In genomic region chr10:52949899-52950298, GRCh38 we compare ENCODE assay signal across 15 cellular contexts.
A peak's percentile ranks its signal among the peaks of the same experiment; 100 is the strongest.
DNase-seq lines count a peak whose midpoint lies in the region; ATAC-seq and TF ChIP-seq lines count a peak whose summit lies in the region.
"Had no signal": no experiment of that assay in that cellular context is flagged by ENCODE, and none has a peak within 500 bp of the region (broad histone marks: within the 10 kb centered on the region; RNA-seq: fewer than 3 reads in every experiment).

No MANE protein-coding gene starts in this region.

- no peaks in the 10 kb centered on the region for H3K36me3 ChIP-seq in OCI-LY7 (ENCODE audit: insufficient read depth, low read length)
- no peaks in the 10 kb centered on the region for H3K36me3 ChIP-seq in iPS-20b (ENCODE audit: insufficient read depth, low read depth, low read length)
- H3K36me3 ChIP-seq in psoas muscle (ENCODE audit: insufficient read depth in 1 of 2, low read depth in 1 of 2): no peaks in the 10 kb centered on the region
- H3K36me3 ChIP-seq: gastrocnemius medialis had no signal

- H4K91ac ChIP-seq in H9 (ENCODE audit: insufficient read length, low read depth, low read length): no peak overlapping the region

- H3K36me3 Mint-ChIP-seq in H9 (ENCODE audit: insufficient read depth in 1 of 3, low read depth in 3 of 3): peaks cover 18 to 51% (median 23%) of the 10 kb centered on the region in 3 experiments
- H3K36me3 Mint-ChIP-seq in activated CD4-positive, alpha-beta T cell treated with anti-CD3 and anti-CD28 coated beads, Interleukin-2, amount 10 ng/mL, durations not matched to agents 24 days and 14 days (ENCODE audit: low read depth): no peaks in the 10 kb centered on the region
- H3K36me3 Mint-ChIP-seq: CD8-positive, alpha-beta T cell; naive thymus-derived CD4-positive, alpha-beta T cell had no signal

- H3K4ac ChIP-seq in H9 (ENCODE audit: low read depth, low read length): no peak overlapping the region

- no peak overlapping the region for H2BK5ac ChIP-seq in H9 (ENCODE audit: insufficient read length, low read length)

- CTCF ChIA-PET in OCI-LY7 (lab: Charles Lee; ENCODE audit: unreplicated experiment): no interaction called here

- no peak overlapping the region for H3K23ac ChIP-seq in H9 (ENCODE audit: insufficient read length, low read depth, low read length)

- H3K9me3 Mint-ChIP-seq in H9: peaks cover 6 to 13% of the 10 kb centered on the region in 2 experiments
- no peaks in the 10 kb centered on the region for H3K9me3 Mint-ChIP-seq in activated CD4-positive, alpha-beta T cell treated with anti-CD3 and anti-CD28 coated beads, Interleukin-2, amount 10 ng/mL, durations not matched to agents 24 days and 14 days

- H4K20me1 ChIP-seq in H9 (ENCODE audit: control insufficient read depth, insufficient read depth, insufficient read length): no peaks in the 10 kb centered on the region
- H4K20me1 ChIP-seq in OCI-LY7 (ENCODE audit: insufficient read depth, low read length): no peaks in the 10 kb centered on the region

- H2AFZ ChIP-seq in H9 (ENCODE audit: low read length): no peak overlapping the region
- H2AFZ ChIP-seq in OCI-LY7 (ENCODE audit: low read length): no peak overlapping the region

- no peak overlapping the region for H3K9ac ChIP-seq in H9 (ENCODE audit: extremely low read depth, insufficient read length, low read length)
- peak overlapping the region; percentile 8; the same call in 1 of the 2 replicates for H3K9ac ChIP-seq in iPS-20b (ENCODE audit: low read depth, low read length)
- H3K9ac ChIP-seq: KMS-11 had no signal

- H2BK12ac ChIP-seq in H9 (ENCODE audit: insufficient read length, low read depth, low read length): no peak overlapping the region

- H3K79me2 ChIP-seq in H9 (ENCODE audit: insufficient read depth, low read length) (no peaks in the 10 kb centered on the region), OCI-LY7 (ENCODE audit: insufficient read depth, low read depth, low read length) (no peaks in the 10 kb centered on the region)

- H3K9me3 ChIP-seq in H9 (ENCODE audit: control insufficient read depth, low read depth, low read length) (no peaks in the 10 kb centered on the region), OCI-LY7 (ENCODE audit: low read length) (no peaks in the 10 kb centered on the region), iPS-20b (ENCODE audit: insufficient read depth, low read depth, low read length) (0 out of 2 replicates have a peak, but pooled peaks cover 3% of the 10 kb centered on the region), psoas muscle (no peaks in the 10 kb centered on the region)
- H3K9me3 ChIP-seq: gastrocnemius medialis had no signal

- DNase-seq in H9 (peak; percentile 69), OCI-LY7 (ENCODE audit: low spot score) (peak; percentile 31), renal cortical epithelial cell (ENCODE audit: low read depth) (peak; percentile 25), psoas muscle (no peak), AG08396 (ENCODE audit: low spot score) (no peak)
- DNase-seq in activated CD4-positive, alpha-beta T cell treated with anti-CD3 and anti-CD28 coated beads, Interleukin-2, amount 10 ng/mL, durations not matched to agents 24 days and 14 days: no peak
- DNase-seq: activated CD8-positive, alpha-beta T cell treated with anti-CD3 and anti-CD28 coated beads, Interleukin-2, amount 10 ng/mL, durations not matched to agents 7 days and 5 days; activated effector memory CD4-positive, alpha-beta T cell treated with Interleukin-2 at 50 U/mL for 16 hours; CD8-positive, alpha-beta T cell; gastrocnemius medialis; naive thymus-derived CD4-positive, alpha-beta T cell; NCI-H2029 treated with DMSO at 0.1 percent for 48 hours had no signal

- H3K27me3 Mint-ChIP-seq in H9 (ENCODE audit: low read depth): peaks cover 1% of the 10 kb centered on the region; the same call in 1 of the 2 replicates
- H3K27me3 Mint-ChIP-seq in activated CD4-positive, alpha-beta T cell treated with anti-CD3 and anti-CD28 coated beads, Interleukin-2, amount 10 ng/mL, durations not matched to agents 24 days and 14 days: no peaks in the 10 kb centered on the region
- H3K27me3 Mint-ChIP-seq: naive thymus-derived CD4-positive, alpha-beta T cell had no signal

- no peak overlapping the region for H3K14ac ChIP-seq in H9 (ENCODE audit: insufficient read depth, low read length)

- H3K4me3 ChIP-seq in OCI-LY7 (ENCODE audit: low read depth, low read length, poor library complexity, severe bottlenecking) (no peak overlapping the region), iPS-20b (ENCODE audit: low read length) (no peak overlapping the region), psoas muscle (no peak overlapping the region)
- H3K4me3 ChIP-seq: gastrocnemius medialis had no signal

- no peak overlapping the region for H4K8ac ChIP-seq in H9 (replicated peaks; ENCODE audit: insufficient read length, low read depth, low read length)

- H2BK20ac ChIP-seq in H9 (ENCODE audit: low read depth, low read length, poor library complexity, severe bottlenecking): no peak overlapping the region

- H3T11ph ChIP-seq in H9 (ENCODE audit: low read length): no peak overlapping the region

- no TSS peak for BruUV-seq in OCI-LY7 (replicated peaks; lab: Mats Ljungman, UMichigan)

- H3K79me1 ChIP-seq in H9 (ENCODE audit: insufficient read depth, low read depth, low read length, poor library complexity, severe bottlenecking): no peaks in the 10 kb centered on the region

- no peak overlapping the region for H4K5ac ChIP-seq in H9 (ENCODE audit: insufficient read length, low read depth, low read length)

- peaks cover 4% of the 10 kb centered on the region; the same call in 1 of the 2 replicates for H3K4me1 ChIP-seq in H9 (ENCODE audit: insufficient read depth, low read length)
- no peaks in the 10 kb centered on the region for H3K4me1 ChIP-seq in OCI-LY7 (ENCODE audit: insufficient read depth, low read length, poor library complexity, severe bottlenecking)
- peaks cover 6% of the 10 kb centered on the region; the same call in 1 of the 2 replicates for H3K4me1 ChIP-seq in iPS-20b (ENCODE audit: insufficient read depth, low read length)
- H3K4me1 ChIP-seq in psoas muscle: no peaks in the 10 kb centered on the region
- H3K4me1 ChIP-seq: gastrocnemius medialis had no signal

- no peaks in the 10 kb centered on the region for H3K9me2 ChIP-seq in OCI-LY7 (ENCODE audit: insufficient read depth, low read length)

- no peak overlapping the region for H3K56ac ChIP-seq in H9 (ENCODE audit: insufficient read length, low read depth, low read length)

- WGBS in H9 (ENCODE audit: extremely low coverage, insufficient read length, low lambda C conversion rate): no CpG with 5 or more reads among the region's 13 CpGs
- WGBS in psoas muscle, 3 donors: 53 to 59% (median 56%) methylated on average over 13 of the region's 13 CpGs

- H3K4me3 Mint-ChIP-seq in H9: no peak overlapping the region
- H3K4me3 Mint-ChIP-seq in activated CD4-positive, alpha-beta T cell treated with anti-CD3 and anti-CD28 coated beads, Interleukin-2, amount 10 ng/mL, durations not matched to agents 24 days and 14 days: no peak overlapping the region
- H3K4me3 Mint-ChIP-seq: activated CD8-positive, alpha-beta T cell treated with anti-CD3 and anti-CD28 coated beads, Interleukin-2, amount 10 ng/mL, durations not matched to agents 7 days and 5 days; CD8-positive, alpha-beta T cell; naive thymus-derived CD4-positive, alpha-beta T cell; T-helper 2 cell treated with Interferon-gamma antibody and Interleukin-4, amounts not matched to agents 5 μg/mL and 100 μg/mL, for 36 hours had no signal

- peaks cover 17 to 26% of the 10 kb centered on the region in 2 experiments for H3K4me1 Mint-ChIP-seq in H9
- H3K4me1 Mint-ChIP-seq in activated CD4-positive, alpha-beta T cell treated with anti-CD3 and anti-CD28 coated beads, Interleukin-2, amount 10 ng/mL, durations not matched to agents 24 days and 14 days: no peaks in the 10 kb centered on the region
- H3K4me1 Mint-ChIP-seq: naive thymus-derived CD4-positive, alpha-beta T cell had no signal

- H3K27me3 ChIP-seq in H9 (ENCODE audit: insufficient read depth, low read length): no peaks in the 10 kb centered on the region
- no peaks in the 10 kb centered on the region for H3K27me3 ChIP-seq in iPS-20b (ENCODE audit: insufficient read depth, low read length)
- H3K27me3 ChIP-seq in psoas muscle (ENCODE audit: insufficient read depth in 3 of 3, low read length in 2 of 3): no peaks in the 10 kb centered on the region
- H3K27me3 ChIP-seq: gastrocnemius medialis had no signal

- ATAC-seq in psoas muscle: no peak
- ATAC-seq: activated CD8-positive, alpha-beta T cell treated with anti-CD3 and anti-CD28 coated beads, Interleukin-2, amount 10 ng/mL, durations not matched to agents 7 days and 5 days; CD8-positive, alpha-beta T cell; gastrocnemius medialis; naive thymus-derived CD4-positive, alpha-beta T cell had no signal

- H3K18ac ChIP-seq in H9 (ENCODE audit: insufficient read length, low read depth, low read length): no peak overlapping the region

- no peak overlapping the region for H2BK120ac ChIP-seq in H9 (ENCODE audit: low read depth, low read length, poor library complexity, severe bottlenecking)

- H3K27ac Mint-ChIP-seq in H9: peak overlapping the region; percentile 63 to 91 (median 68); a peak in 6 of 7 replicates
- no peak overlapping the region for H3K27ac Mint-ChIP-seq in activated CD4-positive, alpha-beta T cell treated with anti-CD3 and anti-CD28 coated beads, Interleukin-2, amount 10 ng/mL, durations not matched to agents 24 days and 14 days
- H3K27ac Mint-ChIP-seq: activated CD8-positive, alpha-beta T cell treated with anti-CD3 and anti-CD28 coated beads, Interleukin-2, amount 10 ng/mL, durations not matched to agents 7 days and 5 days; CD8-positive, alpha-beta T cell; naive thymus-derived CD4-positive, alpha-beta T cell; T-helper 2 cell treated with Interferon-gamma antibody and Interleukin-4, amounts not matched to agents 5 μg/mL and 100 μg/mL, for 36 hours had no signal

- no peak overlapping the region for H2BK15ac ChIP-seq in H9 (ENCODE audit: low read depth, low read length)

- H3K23me2 ChIP-seq in H9 (ENCODE audit: insufficient read length, low read depth, low read length, poor library complexity, severe bottlenecking): no peaks in the 10 kb centered on the region

- no peak overlapping the region for H3K27ac ChIP-seq in H9 (ENCODE audit: insufficient read length, low read depth, low read length)
- no peak overlapping the region for H3K27ac ChIP-seq in OCI-LY7 (ENCODE audit: low read depth, low read length, poor library complexity, severe bottlenecking)
- no peak overlapping the region for H3K27ac ChIP-seq in iPS-20b (ENCODE audit: low read length)
- H3K27ac ChIP-seq in psoas muscle: no peak overlapping the region
- H3K27ac ChIP-seq: gastrocnemius medialis, KMS-11 had no signal

- intact Hi-C loops in OCI-LY7 (cut with micrococcal nuclease; ENCODE audit: unreplicated experiment) (loop anchor here (10.0 kb wide), 1 partner anchor 135 kb away; no protein-coding TSS in a partner anchor), psoas muscle (cut with DNase I) (no loop called here)
- intact Hi-C loops in activated CD4-positive, alpha-beta T cell treated with anti-CD3 and anti-CD28 coated beads, Interleukin-2, amount 10 ng/mL, durations not matched to agents 24 days and 14 days (cut with micrococcal nuclease): no loop called here

- H2AK5ac ChIP-seq in H9 (ENCODE audit: insufficient read length, low read length): no peak overlapping the region

- POLR2A ChIA-PET in OCI-LY7 (lab: Charles Lee): interaction anchor here (0.8 kb wide), 1 partner anchor 149 kb away, joined by 4 read pairs; no protein-coding TSS in a partner anchor

- peak; percentile 53; the same call in 2 of the 3 replicates for TF ChIP-seq CTCF in H9 (conservative IDR thresholded peaks at IDR 0.05)
- TF ChIP-seq CTCF in OCI-LY7 (conservative IDR thresholded peaks at IDR 0.05; ENCODE audit: low read length): peak; percentile 66
- TF ChIP-seq CTCF in psoas muscle (IDR thresholded peaks at IDR 0.05): no peak

- H3K4me2 ChIP-seq in H9 (ENCODE audit: insufficient read depth, insufficient read length, low read length) (no peak overlapping the region), OCI-LY7 (ENCODE audit: low read length) (no peak overlapping the region)
- H3K4me2 ChIP-seq: KMS-11 had no signal

Comparison
In these comparisons a context has a peak if more than half of its experiments do, and no peak if none do; other contexts are left out.
1. DNase-seq: peak in H9 (single experiment), OCI-LY7 (single experiment) and renal cortical epithelial cell (single experiment); none in psoas muscle (0 of 2), AG08396 (single experiment) and activated CD4-positive, alpha-beta T cell treated with anti-CD3 and anti-CD28 coated beads, Interleukin-2, amount 10 ng/mL, durations not matched to agents 24 days and 14 days (single experiment).